36 cellular contexts compared by ENCODE assay signal in genomic region chr9:127189628-127190027, GRCh38.
"Had no signal": no experiment of that assay in that cellular context is flagged by ENCODE, and none has a peak within 500 bp of the region (broad histone marks: within the 10 kb centered on the region; RNA-seq: fewer than 3 reads in every experiment).

No MANE protein-coding gene starts in this region.

- H3K36me3 ChIP-seq: thyroid gland, upper lobe of left lung had no signal

- H3K4me3 Mint-ChIP-seq: activated CD4-positive, alpha-beta memory T cell treated with anti-CD3 and anti-CD28 coated beads, Interleukin-2, amount 10 ng/mL, durations not matched to agents 7 days and 5 days; activated CD4-positive, alpha-beta T cell treated with anti-CD3 and anti-CD28 coated beads, Interleukin-2, amount 10 ng/mL, durations not matched to agents 7 days and 5 days; activated T-cell treated with anti-CD3 and anti-CD28 coated beads, Interleukin-2, amount 50 U/mL, for 4 hours; activated T-helper 17 cell treated with anti-CD3 and anti-CD28 coated beads, Interleukin-2, amount 50 U/mL, for 72 hours; dendritic cell treated with granulocyte-macrophage colony-stimulating factor and Interleukin-4, amounts not matched to agents 40 ng/mL and 50 ng/mL, for 4 days; endodermal cell; memory B cell; naive thymus-derived CD4-positive, alpha-beta T cell; neural crest cell; stimulated activated effector memory CD8-positive, alpha-beta T cell treated with anti-CD3 and anti-CD28 coated beads, Interleukin-12 subunit alpha, Interleukin-12 subunit beta, amount 100 ng/mL, for 72 hours; stimulated activated naive CD8-positive, alpha-beta T cell treated with anti-CD3 and anti-CD28 coated beads, Interleukin-15, amount 100 ng/mL, for 72 hours; T-helper 1 cell treated with Interleukin-12 subunit alpha and Interleukin-12 subunit beta and Interleukin-4 antibody, amounts not matched to agents 30 μg/mL and 1 μg/mL, for 36 hours had no signal

- H3K4me1 ChIP-seq: foreskin keratinocyte had no signal

- H3K36me3 Mint-ChIP-seq: stimulated activated effector memory CD8-positive, alpha-beta T cell treated with anti-CD3 and anti-CD28 coated beads, Interleukin-12 subunit alpha, Interleukin-12 subunit beta, amount 100 ng/mL, for 72 hours had no signal

- H3K27ac Mint-ChIP-seq: activated CD4-positive, alpha-beta memory T cell treated with anti-CD3 and anti-CD28 coated beads, Interleukin-2, amount 10 ng/mL, durations not matched to agents 7 days and 5 days; activated CD4-positive, alpha-beta T cell treated with anti-CD3 and anti-CD28 coated beads, Interleukin-2, amount 10 ng/mL, durations not matched to agents 7 days and 5 days; activated T-helper 17 cell treated with anti-CD3 and anti-CD28 coated beads, Interleukin-2, amount 50 U/mL, for 72 hours; dendritic cell treated with granulocyte-macrophage colony-stimulating factor and Interleukin-4, amounts not matched to agents 40 ng/mL and 50 ng/mL, for 4 days; memory B cell; naive thymus-derived CD4-positive, alpha-beta T cell; stimulated activated effector memory CD8-positive, alpha-beta T cell treated with anti-CD3 and anti-CD28 coated beads, Interleukin-12 subunit alpha, Interleukin-12 subunit beta, amount 100 ng/mL, for 72 hours; stimulated activated naive CD8-positive, alpha-beta T cell treated with anti-CD3 and anti-CD28 coated beads, Interleukin-15, amount 100 ng/mL, for 72 hours; T-helper 1 cell treated with Interleukin-12 subunit alpha and Interleukin-12 subunit beta and Interleukin-4 antibody, amounts not matched to agents 30 μg/mL and 1 μg/mL, for 36 hours had no signal

- H3K4me1 Mint-ChIP-seq: activated T-helper 17 cell treated with anti-CD3 and anti-CD28 coated beads, Interleukin-2, amount 50 U/mL, for 72 hours; memory B cell; stimulated activated naive CD8-positive, alpha-beta T cell treated with anti-CD3 and anti-CD28 coated beads, Interleukin-15, amount 100 ng/mL, for 72 hours had no signal

- H3K27ac ChIP-seq: foreskin keratinocyte, hepatocyte, parathyroid adenoma, skin epidermis, thyroid gland, upper lobe of left lung, VCaP had no signal

- H3K9ac ChIP-seq: parathyroid adenoma had no signal

- ATAC-seq: activated CD4-positive, CD25-positive, alpha-beta regulatory T cell treated with anti-CD3 and anti-CD28 coated beads, Interleukin-2, amount 50 U/mL, for 24 hours; activated T-cell treated with anti-CD3 and anti-CD28 coated beads, Interleukin-2, amount 50 U/mL, for 4 hours; activated T-helper 17 cell treated with anti-CD3 and anti-CD28 coated beads, Interleukin-2, amount 50 U/mL, for 72 hours; esophagus mucosa; foreskin keratinocyte; left colon; naive thymus-derived CD4-positive, alpha-beta T cell; right cardiac atrium; stimulated activated effector memory CD8-positive, alpha-beta T cell treated with anti-CD3 and anti-CD28 coated beads, Interleukin-12 subunit alpha, Interleukin-12 subunit beta, amount 100 ng/mL, for 72 hours; stimulated activated naive CD8-positive, alpha-beta T cell treated with anti-CD3 and anti-CD28 coated beads, Interleukin-15, amount 100 ng/mL, for 72 hours had no signal

- H3K4me3 ChIP-seq: hepatocyte, skin epidermis, thyroid gland, upper lobe of left lung had no signal

- H3K27me3 Mint-ChIP-seq: activated T-helper 17 cell treated with anti-CD3 and anti-CD28 coated beads, Interleukin-2, amount 50 U/mL, for 72 hours; memory B cell; stimulated activated naive CD8-positive, alpha-beta T cell treated with anti-CD3 and anti-CD28 coated beads, Interleukin-15, amount 100 ng/mL, for 72 hours had no signal

- FAIRE-seq: TTC549 had no signal

- H3K9me3 ChIP-seq: thyroid gland, upper lobe of left lung had no signal

- DNase-seq: activated CD4-positive, alpha-beta memory T cell treated with anti-CD3 and anti-CD28 coated beads, Interleukin-2, amount 10 ng/mL, durations not matched to agents 7 days and 5 days; activated CD4-positive, alpha-beta T cell treated with anti-CD3 and anti-CD28 coated beads, Interleukin-2, amount 10 ng/mL, durations not matched to agents 7 days and 5 days; activated CD8-positive, alpha-beta memory T cell treated with anti-CD3 and anti-CD28 coated beads, Interleukin-2, amount 50 U/mL, for 48 hours; activated gamma-delta T cell treated with Interleukin-2 at 50 U/mL for 16 hours; activated naive CD4-positive, alpha-beta T cell treated with anti-CD3 and anti-CD28 coated beads, Interleukin-2, amount 50 U/mL, for 16 hours; activated T-cell treated with anti-CD3 and anti-CD28 coated beads, Interleukin-2, amount 50 U/mL, for 4 hours; amniotic stem cell; central memory CD4-positive, alpha-beta T cell; endodermal cell; foreskin keratinocyte; islet precursor cell; left colon; midbrain; naive thymus-derived CD4-positive, alpha-beta T cell; occipital lobe; stimulated activated CD4-positive, alpha-beta T cell treated with anti-CD3 and anti-CD28 coated beads, Interleukin-4, amount 100 ng/mL, for 24 hours; stimulated activated naive CD8-positive, alpha-beta T cell treated with anti-CD3 and anti-CD28 coated beads, Interleukin-15, amount 100 ng/mL, for 72 hours; substantia nigra; SW 1271; T-helper 9 cell; thyroid gland; upper lobe of left lung had no signal

- H3K9me3 Mint-ChIP-seq: activated CD4-positive, alpha-beta memory T cell treated with anti-CD3 and anti-CD28 coated beads, Interleukin-2, amount 10 ng/mL, durations not matched to agents 7 days and 5 days; activated CD4-positive, alpha-beta T cell treated with anti-CD3 and anti-CD28 coated beads, Interleukin-2, amount 10 ng/mL, durations not matched to agents 7 days and 5 days; activated T-cell treated with anti-CD3 and anti-CD28 coated beads, Interleukin-2, amount 50 U/mL, for 4 hours; activated T-helper 17 cell treated with anti-CD3 and anti-CD28 coated beads, Interleukin-2, amount 50 U/mL, for 72 hours; dendritic cell treated with granulocyte-macrophage colony-stimulating factor and Interleukin-4, amounts not matched to agents 40 ng/mL and 50 ng/mL, for 4 days; endodermal cell; memory B cell; neural crest cell; stimulated activated effector memory CD8-positive, alpha-beta T cell treated with anti-CD3 and anti-CD28 coated beads, Interleukin-12 subunit alpha, Interleukin-12 subunit beta, amount 100 ng/mL, for 72 hours; stimulated activated naive CD8-positive, alpha-beta T cell treated with anti-CD3 and anti-CD28 coated beads, Interleukin-15, amount 100 ng/mL, for 72 hours; T-helper 1 cell treated with Interleukin-12 subunit alpha and Interleukin-12 subunit beta and Interleukin-4 antibody, amounts not matched to agents 30 μg/mL and 1 μg/mL, for 36 hours had no signal

- H3K27me3 ChIP-seq: hepatocyte, thyroid gland, upper lobe of left lung had no signal
